Comparison of ENCODE assay signal across 1 cellular context in genomic region chr7:133976140-133976539, GRCh38.
TF ChIP-seq lines count a peak whose summit lies in the region.

No MANE protein-coding gene starts in this region.

TF ChIP-seq in SK-N-SH, 30 proteins besides CTCF, POLR2A, EP300 and RAD21 (continued from another document):
- no peak for TF ChIP-seq REST (IDR thresholded peaks at IDR 0.05; ENCODE audit: low read depth, low read length)
- no peak for TF ChIP-seq SIN3A (IDR thresholded peaks at IDR 0.05; ENCODE audit: borderline replicate concordance, low read depth, low read length)
- 0 out of 2 replicates have a peak, but pooled peaks have one; percentile 16 for TF ChIP-seq PBX3 (IDR thresholded peaks at IDR 0.05)
- TF ChIP-seq TCF12 (IDR thresholded peaks at IDR 0.05) = peak; percentile 57; the same call in 1 of the 2 replicates
- TF ChIP-seq RFX5 (IDR thresholded peaks at IDR 0.05; ENCODE audit: low read length) = peak; percentile 27; the same call in 1 of the 2 replicates
TF ChIP-seq in SK-N-SH: peak in this region for 4.
